ENCODE assay signal across 23 cellular contexts in the genomic region with DNA sequence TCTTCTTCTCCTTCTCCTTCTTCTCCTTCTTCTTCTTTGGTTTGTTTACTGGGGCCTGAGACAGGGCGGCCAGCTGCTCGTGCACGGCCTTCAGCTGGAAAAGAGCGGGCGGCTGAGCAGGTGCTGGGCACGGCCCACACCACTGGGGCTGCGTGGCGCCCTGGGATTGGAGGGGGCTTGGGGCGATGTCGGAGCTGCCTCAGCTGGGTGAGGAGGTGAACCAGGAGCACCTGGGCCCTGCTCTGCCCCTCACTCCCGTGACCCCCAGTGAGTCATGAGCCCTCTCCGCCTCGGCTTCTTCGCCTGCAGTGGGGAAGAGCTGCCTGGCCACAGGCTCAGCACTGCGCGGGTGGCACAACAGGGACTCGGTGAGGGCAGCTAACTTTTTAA.
"Had no signal": no experiment of that assay in that cellular context is flagged by ENCODE, and none has a peak within 500 bp of the region (broad histone marks: within the 10 kb centered on the region; RNA-seq: fewer than 3 reads in every experiment).

No MANE protein-coding gene starts in this region.

- H3K9me3 ChIP-seq: neutrophil, pancreas, psoas muscle had no signal

- H3K4me1 Mint-ChIP-seq: activated CD4-positive, alpha-beta memory T cell treated with anti-CD3 and anti-CD28 coated beads, Interleukin-2, amount 10 ng/mL, durations not matched to agents 7 days and 5 days; activated CD4-positive, alpha-beta T cell treated with anti-CD3 and anti-CD28 coated beads, Interleukin-2, amount 10 ng/mL, durations not matched to agents 7 days and 5 days; activated CD8-positive, alpha-beta memory T cell treated with anti-CD3 and anti-CD28 coated beads, Interleukin-2, amount 10 ng/mL, durations not matched to agents 7 days and 5 days; immature natural killer cell; nephron progenitor cell had no signal

- H3K27me3 ChIP-seq: neutrophil, pancreas, tibial nerve had no signal

- DNase-seq: activated CD4-positive, alpha-beta memory T cell treated with anti-CD3 and anti-CD28 coated beads, Interleukin-2, amount 10 ng/mL, durations not matched to agents 7 days and 5 days; activated CD4-positive, alpha-beta T cell treated with anti-CD3 and anti-CD28 coated beads, Interleukin-2, amount 10 ng/mL, durations not matched to agents 7 days and 5 days; activated CD4-positive, CD25-positive, alpha-beta regulatory T cell treated with anti-CD3 and anti-CD28 coated beads, Interleukin-2, amount 50 U/mL, for 72 hours; activated CD8-positive, alpha-beta memory T cell treated with anti-CD3 and anti-CD28 coated beads, Interleukin-2, amount 10 ng/mL, durations not matched to agents 7 days and 5 days; activated naive CD4-positive, alpha-beta T cell treated with Interleukin-2 at 50 U/mL for 16 hours; activated T-cell treated with anti-CD3 and anti-CD28 coated beads for 4 hours; activated T-cell treated with anti-CD3 and anti-CD28 coated beads, Interleukin-2, amount 50 U/mL, for 72 hours; amniotic stem cell; central memory CD4-positive, alpha-beta T cell; dermis blood vessel endothelial cell; effector CD4-positive, alpha-beta T cell; hippocampal formation; immature natural killer cell; mesendoderm; nephron progenitor cell; psoas muscle; stimulated activated naive CD4-positive, alpha-beta T cell treated with Interleukin-2 at 50 U/mL for 16 hours; T-helper 17 cell had no signal

- H3K4me3 ChIP-seq: lung, pancreas, psoas muscle, tibial nerve had no signal

- H3K9me3 Mint-ChIP-seq: immature natural killer cell had no signal

- ATAC-seq: activated CD8-positive, alpha-beta memory T cell treated with anti-CD3 and anti-CD28 coated beads, Interleukin-2, amount 10 ng/mL, durations not matched to agents 7 days and 5 days; activated T-cell treated with anti-CD3 and anti-CD28 coated beads, Interleukin-2, amount 50 U/mL, for 72 hours; left lobe of liver; T-helper 17 cell had no signal

- H3K4me1 ChIP-seq: pancreas had no signal

- H3K4me3 Mint-ChIP-seq: activated CD4-positive, alpha-beta memory T cell treated with anti-CD3 and anti-CD28 coated beads, Interleukin-2, amount 10 ng/mL, durations not matched to agents 7 days and 5 days; activated CD4-positive, alpha-beta T cell treated with anti-CD3 and anti-CD28 coated beads, Interleukin-2, amount 10 ng/mL, durations not matched to agents 7 days and 5 days; activated CD8-positive, alpha-beta memory T cell treated with anti-CD3 and anti-CD28 coated beads, Interleukin-2, amount 10 ng/mL, durations not matched to agents 7 days and 5 days; activated T-cell treated with anti-CD3 and anti-CD28 coated beads, Interleukin-2, amount 50 U/mL, for 72 hours; immature natural killer cell; nephron progenitor cell; T-helper 17 cell had no signal

- H3K27ac Mint-ChIP-seq: activated CD4-positive, alpha-beta memory T cell treated with anti-CD3 and anti-CD28 coated beads, Interleukin-2, amount 10 ng/mL, durations not matched to agents 7 days and 5 days; activated CD4-positive, alpha-beta T cell treated with anti-CD3 and anti-CD28 coated beads, Interleukin-2, amount 10 ng/mL, durations not matched to agents 7 days and 5 days; activated CD8-positive, alpha-beta memory T cell treated with anti-CD3 and anti-CD28 coated beads, Interleukin-2, amount 10 ng/mL, durations not matched to agents 7 days and 5 days; activated T-cell treated with anti-CD3 and anti-CD28 coated beads, Interleukin-2, amount 50 U/mL, for 72 hours; T-helper 17 cell had no signal

- H3K27ac ChIP-seq: neutrophil, pancreas, psoas muscle had no signal

- H3K27me3 Mint-ChIP-seq: activated CD4-positive, alpha-beta memory T cell treated with anti-CD3 and anti-CD28 coated beads, Interleukin-2, amount 10 ng/mL, durations not matched to agents 7 days and 5 days; activated CD4-positive, alpha-beta T cell treated with anti-CD3 and anti-CD28 coated beads, Interleukin-2, amount 10 ng/mL, durations not matched to agents 7 days and 5 days; activated CD8-positive, alpha-beta memory T cell treated with anti-CD3 and anti-CD28 coated beads, Interleukin-2, amount 10 ng/mL, durations not matched to agents 7 days and 5 days; T-helper 17 cell had no signal
